26 cellular contexts compared by ENCODE assay signal in the genomic region with DNA sequence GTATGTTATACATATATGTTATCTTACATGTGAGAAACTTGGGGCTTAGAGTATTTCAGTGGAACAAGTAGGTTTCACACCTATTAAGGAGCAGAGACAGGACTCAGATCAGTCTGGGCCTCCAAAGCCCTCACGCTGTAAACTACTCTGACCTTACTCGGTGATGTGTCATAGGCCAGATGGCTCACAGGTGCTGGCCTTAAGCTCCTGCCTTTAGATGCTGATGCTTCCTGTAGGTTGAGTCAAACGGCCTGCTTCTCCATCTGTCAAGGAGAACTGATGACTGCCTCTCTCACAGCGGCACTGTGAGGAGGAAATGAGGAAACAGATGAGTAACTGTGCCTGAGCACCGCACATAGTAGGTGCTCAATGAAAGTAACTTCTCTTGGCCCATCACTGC.
"Had no signal": no experiment of that assay in that cellular context is flagged by ENCODE, and none has a peak within 500 bp of the region (broad histone marks: within the 10 kb centered on the region; RNA-seq: fewer than 3 reads in every experiment).

No MANE protein-coding gene starts in this region.

- ATAC-seq: activated CD8-positive, alpha-beta memory T cell treated with anti-CD3 and anti-CD28 coated beads, Interleukin-2, amount 10 ng/mL, durations not matched to agents 7 days and 5 days; activated naive CD4-positive, alpha-beta T cell treated with anti-CD3 and anti-CD28 coated beads, Interleukin-2, amount 50 U/mL, for 72 hours; Panc1; SK-N-SH treated with all-trans-retinoic acid at 6 μM for 48 hours had no signal

- H3K36me3 ChIP-seq: MG63, SJSA1 had no signal

- H3K27ac ChIP-seq: RWPE1, SJSA1 had no signal

- H3K27me3 ChIP-seq: MG63, SJSA1 had no signal

- H3K4me3 ChIP-seq: MG63, SJSA1 had no signal

- H3K9me3 ChIP-seq: MG63 had no signal

- DNase-seq: activated B cell treated with CpG ODN at 0.5 μM for 24 hours; activated CD4-positive, alpha-beta T cell treated with anti-CD3 and anti-CD28 coated beads for 1 hour; activated CD4-positive, alpha-beta T cell treated with anti-CD3 and anti-CD28 coated beads, Interleukin-2, amount 10 ng/mL, durations not matched to agents 24 days and 14 days; activated CD4-positive, alpha-beta T cell treated with anti-CD3 and anti-CD28 coated beads, Interleukin-2, amount 50 U/mL, for 48 hours; activated CD8-positive, alpha-beta memory T cell treated with anti-CD3 and anti-CD28 coated beads, Interleukin-2, amount 10 ng/mL, durations not matched to agents 7 days and 5 days; activated effector memory CD4-positive, alpha-beta T cell treated with Interleukin-2 at 50 U/mL for 16 hours; activated naive CD4-positive, alpha-beta T cell treated with Interleukin-2 at 50 U/mL for 16 hours; activated T-cell treated with anti-CD3 and anti-CD28 coated beads, Interleukin-2, amount 50 U/mL, for 24 hours; cerebellar nuclear complex; MG63; NCI-H1105; NCI-H1436; NCI-H1694 treated with DMSO at 0.1 percent for 48 hours; NCI-H2029 treated with DMSO at 0.1 percent for 48 hours; NCI-H345; NCI-H510A treated with DMSO at 0.1 percent for 48 hours; NCI-H774; NK-92 treated with Interleukin-12 subunit alpha and Interleukin-12 subunit beta, amount 100 ng/mL, for 24 hours; OCI-M1; SHP77; SW 1271 had no signal

- H3K4me1 ChIP-seq: SJSA1 had no signal
